ENCODE assay signal across 8 cellular contexts in genomic region chr17:37490022-37490587, GRCh38. TPM values are rescaled to one million over a fixed set of nuclear protein-coding genes. Genes with fewer than 3 reads are reported as not detected.
DNase-seq lines count a peak whose midpoint lies in the region; ATAC-seq and TF ChIP-seq lines count a peak whose summit lies in the region.

No MANE protein-coding gene starts in this region.

- intact Hi-C loops in lower leg skin (cut with DNase I; ENCODE audit: low total_unique reads) = loop anchor here (10.0 kb wide), 1 partner anchor 65 kb away; no protein-coding TSS in a partner anchor

- TF ChIP-seq CTCF in coronary artery (IDR thresholded peaks at IDR 0.05) = no peak
- TF ChIP-seq CTCF in lower leg skin (IDR thresholded peaks at IDR 0.05) = no peak

- DNase-seq in NCI-H2029 (lab: John Stamatoyannopoulos, UW) (peak; percentile 2), NCI-H2029 treated with DMSO at 0.1 percent for 48 hours (lab: John Stamatoyannopoulos, UW) (no peak), NCI-H146 (lab: John Stamatoyannopoulos, UW) (peak; percentile 77), coronary artery (ENCODE audit: low spot score) (peak; percentile 84), lower leg skin (ENCODE audit: low spot score in 2 of 2) (peak; percentile 60 to 94)
- peak; percentile 66 to 78 for DNase-seq in activated CD4-positive, alpha-beta T cell treated with anti-CD3 and anti-CD28 coated beads for 4 hours
- peak; percentile 11 to 64 (median 25) for DNase-seq in stimulated activated CD4-positive, alpha-beta T cell treated with anti-CD3 and anti-CD28 coated beads, TNF-alpha, amount 100 ng/mL, for 1 hour (ENCODE audit: low read depth in 3 of 3, low spot score in 1 of 3)

- H3K27ac ChIP-seq in coronary artery = peak overlapping the region; percentile 80 to 96

- H3K4me3 ChIP-seq in coronary artery (peak overlapping the region; percentile 97), lower leg skin (ENCODE audit: low read depth, poor library complexity, severe bottlenecking) (peak overlapping the region; percentile 50)

- TF ChIP-seq POLR2A in lower leg skin (IDR thresholded peaks at IDR 0.05) = no peak

- WGBS in lower leg skin, 2 donors = 0% methylated on average over 14 to 28 of the region's 56 CpGs

- ATAC-seq in HG02571 (IDR thresholded peaks at IDR 0.05; ENCODE audit: unreplicated experiment) = peak; percentile 47

RNA-seq across cellular contexts. Expression of gene DUSP14, which starts 0.4 kb away (rescaled TPM):
- 100 to 1,000 TPM in 3 of 4 donors, 10 to 100 TPM in 1; 76.5 to 133 (median 115) TPM for total RNA-seq in lower leg skin
